In genomic region chr4:128060620-128061565, GRCh38 we compare ENCODE assay signal across 8 cellular contexts. TPM values are rescaled to one million over a fixed set of nuclear protein-coding genes. Genes with fewer than 3 reads are reported as not detected.
DNase-seq lines count a peak whose midpoint lies in the region; ATAC-seq and TF ChIP-seq lines count a peak whose summit lies in the region.

Gene LARP1B (plus strand): TSS chr4:128061312. CDS start chr4:128074952, 13,640 bp downstream.

- H3K27me3 Mint-ChIP-seq in activated CD4-positive, alpha-beta T cell treated with anti-CD3 and anti-CD28 coated beads for 36 hours: no peaks in the 10 kb centered on the region

- POLR2A ChIA-PET in activated CD4-positive, alpha-beta T cell treated with anti-CD3 and anti-CD28 coated beads for 36 hours (lab: Charles Lee): interaction anchor here (0.5 to 1.9 kb wide), 9 partner anchors 18 to 751 kb away, joined by 3 to 41 read pairs (median 6); partner anchors contain the start of genes ABHD18, MFSD8, PGRMC2 and PLK4

- H3K4me3 Mint-ChIP-seq in activated CD4-positive, alpha-beta T cell treated with anti-CD3 and anti-CD28 coated beads for 36 hours: peak within 1 kb of the TSS; percentile 81

- CTCF ChIA-PET in activated CD4-positive, alpha-beta T cell treated with anti-CD3 and anti-CD28 coated beads for 36 hours (lab: Charles Lee): interaction anchor here (0.6 to 1.5 kb wide), 6 partner anchors 10 to 560 kb away, joined by 3 to 8 read pairs (median 4); partner anchors contain the start of genes ABHD18 and MFSD8

- TF ChIP-seq CTCF in BE2C (IDR thresholded peaks at IDR 0.05; ENCODE audit: low read depth, low read length) (no peak), choroid plexus epithelial cell (conservative IDR thresholded peaks at IDR 0.05; ENCODE audit: low read depth, low read length) (no peak)

- H3K9me3 Mint-ChIP-seq in activated CD4-positive, alpha-beta T cell treated with anti-CD3 and anti-CD28 coated beads for 36 hours (ENCODE audit: low read depth): no peaks in the 10 kb centered on the region

- H3K9me3 ChIP-seq in BE2C: no peaks in the 10 kb centered on the region

- peak; percentile 99 for DNase-seq in BE2C
- peak; percentile 96 for DNase-seq in GM19238 (ENCODE audit: insufficient read length, low spot score)
- DNase-seq in NCI-H510A (lab: John Stamatoyannopoulos, UW): peak; percentile 86
- DNase-seq in activated CD4-positive, alpha-beta T cell treated with anti-CD3 and anti-CD28 coated beads for 36 hours: peak; percentile 96
- DNase-seq in choroid plexus epithelial cell (ENCODE audit: low read depth): peak; percentile 97
- peak; percentile 78 to 90 (median 84) for DNase-seq in stimulated activated CD4-positive, alpha-beta T cell treated with anti-CD3 and anti-CD28 coated beads, Interleukin-1b, Interleukin-23, amount 100 ng/mL, for 24 hours (ENCODE audit: low read depth in 4 of 4, low spot score in 1 of 4)

- no peaks in the 10 kb centered on the region for H3K4me1 ChIP-seq in BE2C

- H3K36me3 Mint-ChIP-seq in activated CD4-positive, alpha-beta T cell treated with anti-CD3 and anti-CD28 coated beads for 36 hours (ENCODE audit: low read depth): peaks cover 2% of the 10 kb centered on the region

- intact Hi-C loops in activated CD4-positive, alpha-beta T cell treated with anti-CD3 and anti-CD28 coated beads for 36 hours (cut with DNase I, micrococcal nuclease): loop anchor here (1.0 to 5.0 kb wide), 9 partner anchors 64 to 1034 kb away; partner anchors contain the start of genes PLK4 (in 2 of the 2), ABHD18 (in 1 of the 2), HSPA4L (in 1 of the 2) and INTU (in 1 of the 2)

- ATAC-seq in HG03439 (IDR thresholded peaks at IDR 0.05; ENCODE audit: unreplicated experiment): peak; percentile 90
- peak; percentile 92 for ATAC-seq in activated CD4-positive, alpha-beta T cell treated with anti-CD3 and anti-CD28 coated beads for 36 hours

- peak within 1 kb of the TSS; percentile 90 for H3K27ac ChIP-seq in layer of hippocampus (ENCODE audit: low read depth, low read length)

- H3K36me3 ChIP-seq in BE2C: peaks cover 3% of the 10 kb centered on the region; the same call in 1 of the 2 replicates

- peak within 1 kb of the TSS; percentile 90 for H3K4me3 ChIP-seq in BE2C (ENCODE audit: low read depth, low read length)
- H3K4me3 ChIP-seq in choroid plexus epithelial cell (ENCODE audit: low read depth, low read length): peak within 1 kb of the TSS; percentile 81

- H3K27me3 ChIP-seq in BE2C (no peaks in the 10 kb centered on the region), layer of hippocampus (ENCODE audit: control insufficient read depth, insufficient read depth, low read length) (no peaks in the 10 kb centered on the region)

- peaks cover 14% of the 10 kb centered on the region for H3K4me1 Mint-ChIP-seq in activated CD4-positive, alpha-beta T cell treated with anti-CD3 and anti-CD28 coated beads for 36 hours

- H3K27ac Mint-ChIP-seq in activated CD4-positive, alpha-beta T cell treated with anti-CD3 and anti-CD28 coated beads for 36 hours: peak within 1 kb of the TSS; percentile 93

RNA-seq across cellular contexts. Expression of gene LARP1B, which starts in this region (rescaled TPM):
- polyA plus RNA-seq in BE2C (2012; ENCODE audit: insufficient read depth, insufficient read length, low read depth): 4.0 TPM
- total RNA-seq in activated CD4-positive, alpha-beta T cell treated with anti-CD3 and anti-CD28 coated beads for 36 hours: 10 to 100 TPM; 22.1 to 26.0 TPM

Comparison
In these comparisons a context has a peak if more than half of its experiments do, and no peak if none do; other contexts are left out.
1. Peak in every context shown above with its lines: DNase-seq, ATAC-seq, H3K4me3 ChIP-seq and H3K27ac ChIP-seq.